Comparison of ENCODE assay signal across 8 cellular contexts in the genomic region with DNA sequence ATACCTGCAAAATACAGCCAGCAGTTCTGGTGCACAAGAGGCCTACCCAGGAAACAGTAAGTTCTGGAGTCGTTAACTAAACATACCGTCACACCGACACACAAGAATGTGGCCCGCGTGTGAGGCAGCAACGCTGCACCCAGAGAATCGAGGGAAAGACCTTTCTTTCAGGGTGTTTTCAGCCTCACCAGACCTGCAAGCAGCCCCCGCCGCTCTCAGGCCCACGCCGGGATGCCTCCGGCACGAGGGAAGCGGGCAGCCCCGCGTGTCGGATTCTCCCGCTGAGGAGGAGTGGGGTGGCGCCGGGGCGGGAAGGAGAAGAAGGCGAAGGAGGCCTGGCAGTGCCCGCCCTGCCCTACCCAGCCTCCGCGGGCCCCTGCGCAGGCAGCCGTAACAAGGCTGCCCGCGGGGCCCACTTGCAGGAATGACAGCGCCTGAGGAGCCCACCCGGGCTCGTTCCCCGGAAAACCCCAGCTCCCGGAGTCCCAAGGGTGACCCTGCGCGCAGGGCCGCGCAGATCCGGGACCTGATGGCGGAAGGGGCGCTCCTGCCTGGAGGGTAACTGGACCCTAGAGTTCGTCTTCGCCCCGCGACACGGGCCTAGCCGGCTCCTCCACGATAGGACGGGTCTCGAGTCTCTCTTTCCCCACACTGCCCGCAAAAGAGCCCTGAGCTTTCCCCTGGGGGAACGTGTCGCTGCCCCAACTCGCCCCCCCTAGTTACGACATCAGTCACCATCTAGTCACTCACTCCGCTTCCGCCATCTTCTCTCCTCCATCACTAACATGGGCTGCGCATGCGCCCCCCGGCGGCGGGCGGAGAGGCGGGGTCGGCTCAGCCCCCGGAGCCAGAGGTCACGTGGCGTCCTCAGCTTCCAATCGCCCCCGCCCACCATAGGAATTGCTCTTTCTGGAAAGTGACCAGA. TPM values are rescaled to one million over a fixed set of nuclear protein-coding genes. Genes with fewer than 3 reads are reported as not detected.
DNase-seq lines count a peak whose midpoint lies in the region; ATAC-seq and TF ChIP-seq lines count a peak whose summit lies in the region.

A gene with protein sequence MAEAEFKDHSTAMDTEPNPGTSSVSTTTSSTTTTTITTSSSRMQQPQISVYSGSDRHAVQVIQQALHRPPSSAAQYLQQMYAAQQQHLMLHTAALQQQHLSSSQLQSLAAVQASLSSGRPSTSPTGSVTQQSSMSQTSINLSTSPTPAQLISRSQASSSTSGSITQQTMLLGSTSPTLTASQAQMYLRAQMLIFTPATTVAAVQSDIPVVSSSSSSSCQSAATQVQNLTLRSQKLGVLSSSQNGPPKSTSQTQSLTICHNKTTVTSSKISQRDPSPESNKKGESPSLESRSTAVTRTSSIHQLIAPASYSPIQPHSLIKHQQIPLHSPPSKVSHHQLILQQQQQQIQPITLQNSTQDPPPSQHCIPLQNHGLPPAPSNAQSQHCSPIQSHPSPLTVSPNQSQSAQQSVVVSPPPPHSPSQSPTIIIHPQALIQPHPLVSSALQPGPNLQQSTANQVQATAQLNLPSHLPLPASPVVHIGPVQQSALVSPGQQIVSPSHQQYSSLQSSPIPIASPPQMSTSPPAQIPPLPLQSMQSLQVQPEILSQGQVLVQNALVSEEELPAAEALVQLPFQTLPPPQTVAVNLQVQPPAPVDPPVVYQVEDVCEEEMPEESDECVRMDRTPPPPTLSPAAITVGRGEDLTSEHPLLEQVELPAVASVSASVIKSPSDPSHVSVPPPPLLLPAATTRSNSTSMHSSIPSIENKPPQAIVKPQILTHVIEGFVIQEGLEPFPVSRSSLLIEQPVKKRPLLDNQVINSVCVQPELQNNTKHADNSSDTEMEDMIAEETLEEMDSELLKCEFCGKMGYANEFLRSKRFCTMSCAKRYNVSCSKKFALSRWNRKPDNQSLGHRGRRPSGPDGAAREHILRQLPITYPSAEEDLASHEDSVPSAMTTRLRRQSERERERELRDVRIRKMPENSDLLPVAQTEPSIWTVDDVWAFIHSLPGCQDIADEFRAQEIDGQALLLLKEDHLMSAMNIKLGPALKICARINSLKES (minus strand): TSS at position 782 of the 925 bp plus-strand sequence. CDS start 18 bp downstream, at position 764.

- H3K36me3 ChIP-seq in DND-41 (ENCODE audit: insufficient read depth, low read length) = peaks cover 27% of the 10 kb centered on the region
- H3K36me3 ChIP-seq in KOPT-K1 (ENCODE audit: insufficient read depth, low read length) = peaks cover 24% of the 10 kb centered on the region
- H3K36me3 ChIP-seq in Peyer's patch = peaks cover 0 to 18% (median 0%) of the 10 kb centered on the region in 3 donors
- H3K36me3 ChIP-seq in muscle layer of colon (ENCODE audit: insufficient read depth, low read length) = peaks cover 19% of the 10 kb centered on the region

- H3K9ac ChIP-seq in DND-41 (ENCODE audit: low read depth, low read length) = peak within 1 kb of the TSS; percentile 84
- H3K9ac ChIP-seq in muscle layer of colon (ENCODE audit: low read length) = peak within 1 kb of the TSS; percentile 97

- peak; percentile 78 for ATAC-seq in DND-41 (ENCODE audit: insufficient read depth, low read depth)
- peak; percentile 79 for ATAC-seq in GM21825 (IDR thresholded peaks at IDR 0.05; ENCODE audit: unreplicated experiment)
- peak; percentile 91 for ATAC-seq in esophagus mucosa

- H3K27me3 ChIP-seq in DND-41 (ENCODE audit: insufficient read depth, low read length, poor library complexity) (no peaks in the 10 kb centered on the region), Peyer's patch (no peaks in the 10 kb centered on the region), muscle layer of colon (ENCODE audit: control insufficient read depth in 1 of 2, insufficient read depth in 2 of 2, low read length in 2 of 2) (no peaks in the 10 kb centered on the region)

- TF ChIP-seq CTCF in DND-41 (IDR thresholded peaks at IDR 0.05; ENCODE audit: borderline replicate concordance, extremely low read depth, low read length, poor library complexity, severe bottlenecking) (no peak), Peyer's patch (IDR thresholded peaks at IDR 0.05) (peak in 4 of 6 experiments; percentile 27 to 42 (median 34))

- peak within 1 kb of the TSS; percentile 83 for H2AFZ ChIP-seq in DND-41 (ENCODE audit: low read depth, low read length)

- H3K79me2 ChIP-seq in DND-41 (ENCODE audit: insufficient read depth, low read length) = peaks cover 51% of the 10 kb centered on the region

- no peaks in the 10 kb centered on the region for H4K20me1 ChIP-seq in DND-41 (ENCODE audit: insufficient read depth, low read length)

- H3K9me3 ChIP-seq in DND-41 (ENCODE audit: insufficient read depth, low read length, severe bottlenecking) (no peaks in the 10 kb centered on the region), KOPT-K1 (ENCODE audit: insufficient read depth, low read length, poor library complexity, severe bottlenecking) (no peaks in the 10 kb centered on the region), Peyer's patch (no peaks in the 10 kb centered on the region), muscle layer of colon (ENCODE audit: low read length) (no peaks in the 10 kb centered on the region)

- H3K4me3 ChIP-seq in DND-41 (ENCODE audit: low read depth in 1 of 2, low read length in 2 of 2) (peak within 1 kb of the TSS; percentile 56 to 90), Peyer's patch (peak within 1 kb of the TSS; percentile 81 to 96 (median 86)), muscle layer of colon (ENCODE audit: low read depth in 1 of 2, low read length in 2 of 2) (peak within 1 kb of the TSS; percentile 69 to 88)

- H3K4me1 ChIP-seq in DND-41 (ENCODE audit: insufficient read depth, low read length) (peaks cover 39% of the 10 kb centered on the region), Peyer's patch (peaks cover 0 to 29% (median 6%) of the 10 kb centered on the region in 4 donors), muscle layer of colon (ENCODE audit: insufficient read depth, low read length) (peaks cover 10% of the 10 kb centered on the region)

- peak; percentile 95 for DNase-seq in DND-41
- peak; percentile 90 to 96 (median 93) for DNase-seq in Peyer's patch
- DNase-seq in activated T-cell treated with anti-CD3 and anti-CD28 coated beads, Interleukin-2, amount 50 U/mL, for 48 hours = peak; percentile 94 to 95
- DNase-seq in stimulated activated CD8-positive, alpha-beta memory T cell treated with anti-CD3 and anti-CD28 coated beads, Interleukin-7, amount 100 ng/mL, for 1 hour (ENCODE audit: low read depth in 2 of 2) = peak; percentile 84 to 85

- H3K4me2 ChIP-seq in DND-41 (ENCODE audit: insufficient read depth, low read length) = peak within 1 kb of the TSS; percentile 98

- peak; percentile 53 to 70 for TF ChIP-seq POLR2A in Peyer's patch (IDR thresholded peaks at IDR 0.05)

- H3K27ac ChIP-seq in DND-41 (ENCODE audit: low read length) (peak within 1 kb of the TSS; percentile 93), KOPT-K1 (ENCODE audit: low read depth, low read length, poor library complexity, severe bottlenecking) (peak within 1 kb of the TSS; percentile 92), Peyer's patch (peak within 1 kb of the TSS; percentile 94 to 99 (median 96)), muscle layer of colon (ENCODE audit: low read depth, low read length) (peak within 1 kb of the TSS; percentile 98)

RNA-seq across cellular contexts. Expression of the gene that starts here (rescaled TPM):
- 100 to 1,000 TPM in 1 of 4 donors, 10 to 100 TPM in 3; 52.4 to 234 (median 83.2) TPM for total RNA-seq in Peyer's patch
- total RNA-seq in esophagus mucosa = 26.7 TPM

Comparison
In these comparisons a context has a peak if more than half of its experiments do, and no peak if none do; other contexts are left out.
1. Peak in every context shown above with its lines: DNase-seq, ATAC-seq, H3K4me3 ChIP-seq and H3K27ac ChIP-seq.